1 cellular context compared by ENCODE assay signal in genomic region chr13:49371943-49372636, GRCh38.
TF ChIP-seq lines count a peak whose summit lies in the region.

No MANE protein-coding gene starts in this region.

TF ChIP-seq in HEK293, 187 proteins besides CTCF, POLR2A, EP300 and RAD21 (continued from another document):
- TF ChIP-seq YY1 (tag by site-specific recombination; IDR thresholded peaks at IDR 0.05) = no peak
